ENCODE assay signal across 10 cellular contexts in genomic region chr14:61526405-61527312, GRCh38.
DNase-seq lines count a peak whose midpoint lies in the region; ATAC-seq and TF ChIP-seq lines count a peak whose summit lies in the region.
"Had no signal": no experiment of that assay in that cellular context is flagged by ENCODE, and none has a peak within 500 bp of the region (broad histone marks: within the 10 kb centered on the region; RNA-seq: fewer than 3 reads in every experiment).

No MANE protein-coding gene starts in this region.

- H3K4me3 ChIP-seq in right cardiac atrium (ENCODE audit: low read length) (no peak overlapping the region), stomach (no peak overlapping the region)

- DNase-seq in NCI-H1417 (lab: John Stamatoyannopoulos, UW) (peak in 2 of 3 experiments; percentile 12 to 37), NCI-H1417 treated with DMSO at 0.1 percent for 48 hours (lab: John Stamatoyannopoulos, UW) (no peak), right cardiac atrium (peak in 2 of 3 donors; percentile 70), stomach (peak; percentile 82), AML-193 (lab: John Stamatoyannopoulos, UW) (no peak), WTC11 (ENCODE audit: low spot score) (no peak), AG20443 (ENCODE audit: low spot score) (no peak)
- DNase-seq: ACHN, MV-4-11 had no signal

- peaks cover 28% of the 10 kb centered on the region for H3K4me1 Mint-ChIP-seq in WTC11

- no peaks in the 10 kb centered on the region for H3K27me3 ChIP-seq in right cardiac atrium (ENCODE audit: control insufficient read depth, insufficient read depth)
- H3K27me3 ChIP-seq in stomach, result no peaks in the 10 kb centered on the region

- H3K4me1 ChIP-seq in right cardiac atrium (ENCODE audit: control insufficient read depth, insufficient read depth, low read length) (peaks cover 25% of the 10 kb centered on the region), stomach (peaks cover 47 to 73% (median 53%) of the 10 kb centered on the region in 4 donors)

- H3K27me3 Mint-ChIP-seq in WTC11 (ENCODE audit: low read depth), result no peaks in the 10 kb centered on the region; the same call in 1 of the 2 replicates

- H3K27ac Mint-ChIP-seq in WTC11, result no peak overlapping the region

- no peaks in the 10 kb centered on the region for H3K36me3 Mint-ChIP-seq in WTC11

- no peak for TF ChIP-seq POLR2A in stomach (IDR thresholded peaks at IDR 0.05)

- H3K9me3 Mint-ChIP-seq in WTC11, result no peaks in the 10 kb centered on the region

- intact Hi-C loops in right cardiac atrium (cut with DNase I) (loop anchor here in 2 of 4 donors (5.0 to 10.0 kb wide), 2 partner anchors 52 to 54 kb away; no protein-coding TSS in a partner anchor), stomach (cut with DNase I; ENCODE audit: low total_unique reads) (no loop called here)

- H3K36me3 ChIP-seq in stomach, result no peaks in the 10 kb centered on the region

- POLR2A ChIA-PET in WTC11 (lab: Charles Lee), result no interaction called here

- H3K4me3 Mint-ChIP-seq in WTC11, result no peak overlapping the region

- no peaks in the 10 kb centered on the region for H3K9me3 ChIP-seq in right cardiac atrium (ENCODE audit: control insufficient read depth, low read length)
- no peaks in the 10 kb centered on the region for H3K9me3 ChIP-seq in stomach

- no peak for TF ChIP-seq EP300 in stomach (IDR thresholded peaks at IDR 0.05)

- peak; percentile 28 to 73 for ATAC-seq in right cardiac atrium
- no peak for ATAC-seq in WTC11

- H3K27ac ChIP-seq in VCaP (peak overlapping the region; percentile 98), right cardiac atrium (ENCODE audit: low read length) (peak overlapping the region; percentile 98), stomach (peak overlapping the region; percentile 81 to 89 (median 85))

- TF ChIP-seq CTCF in VCaP (conservative IDR thresholded peaks at IDR 0.05) (no peak), stomach (IDR thresholded peaks at IDR 0.05) (no peak), WTC11 (IDR thresholded peaks at IDR 0.05) (no peak)

- WGBS in right cardiac atrium, result 56% methylated on average over 9 of the region's 9 CpGs
- 46 to 73% (median 52%) methylated on average over 9 of the region's 9 CpGs for WGBS in stomach, 5 donors

- CTCF ChIA-PET in WTC11 (lab: Charles Lee), result interaction anchor here (1.0 to 1.1 kb wide), 2 partner anchors 24 to 32 kb away, joined by 3 to 4 read pairs; no protein-coding TSS in a partner anchor

TF ChIP-seq in WTC11, 78 proteins besides CTCF, POLR2A, EP300 and RAD21:
- TF ChIP-seq ZNF219 (CRISPR knock-in tag; IDR thresholded peaks at IDR 0.05; ENCODE audit: borderline replicate concordance) (no peak), HMGA2 (CRISPR knock-in tag; IDR thresholded peaks at IDR 0.05) (no peak), ZMAT4 (CRISPR knock-in tag; IDR thresholded peaks at IDR 0.05) (no peak), CDX4 (CRISPR knock-in tag; IDR thresholded peaks at IDR 0.05; ENCODE audit: borderline replicate concordance) (no peak), SP1 (CRISPR knock-in tag; conservative IDR thresholded peaks at IDR 0.05) (no peak)

Comparison
In these comparisons a context has a peak if more than half of its experiments do, and no peak if none do; other contexts are left out.
1. DNase-seq: peak in NCI-H1417 (2 of 3), right cardiac atrium (2 of 3) and stomach (single experiment); none in NCI-H1417 treated with DMSO at 0.1 percent for 48 hours (single experiment), AML-193 (0 of 2), WTC11 (single experiment) and AG20443 (single experiment).
2. Peak in every context shown above with its lines, with median percentiles within 50 percentile points of each other: H3K27ac ChIP-seq.